Comparison of ENCODE assay signal across 1 cellular context in genomic region chr14:103184046-103184445, GRCh38.
TF ChIP-seq lines count a peak whose summit lies in the region.

No MANE protein-coding gene starts in this region.

TF ChIP-seq in WTC11, 78 proteins besides CTCF, POLR2A, EP300 and RAD21 (continued from another document):
- TF ChIP-seq PRDM15 (CRISPR knock-in tag; IDR thresholded peaks at IDR 0.05), result no peak
- TF ChIP-seq, protein P1, sequence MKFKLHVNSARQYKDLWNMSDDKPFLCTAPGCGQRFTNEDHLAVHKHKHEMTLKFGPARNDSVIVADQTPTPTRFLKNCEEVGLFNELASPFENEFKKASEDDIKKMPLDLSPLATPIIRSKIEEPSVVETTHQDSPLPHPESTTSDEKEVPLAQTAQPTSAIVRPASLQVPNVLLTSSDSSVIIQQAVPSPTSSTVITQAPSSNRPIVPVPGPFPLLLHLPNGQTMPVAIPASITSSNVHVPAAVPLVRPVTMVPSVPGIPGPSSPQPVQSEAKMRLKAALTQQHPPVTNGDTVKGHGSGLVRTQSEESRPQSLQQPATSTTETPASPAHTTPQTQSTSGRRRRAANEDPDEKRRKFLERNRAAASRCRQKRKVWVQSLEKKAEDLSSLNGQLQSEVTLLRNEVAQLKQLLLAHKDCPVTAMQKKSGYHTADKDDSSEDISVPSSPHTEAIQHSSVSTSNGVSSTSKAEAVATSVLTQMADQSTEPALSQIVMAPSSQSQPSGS (CRISPR knock-in tag; IDR thresholded peaks at IDR 0.05; ENCODE audit: borderline replicate concordance, low read depth), result no peak
- TF ChIP-seq NFATC4 (CRISPR knock-in tag; IDR thresholded peaks at IDR 0.05), result no peak
